In genomic region chr16:67108931-67109406, GRCh38 we compare ENCODE assay signal across 8 cellular contexts. TPM values are rescaled to one million over a fixed set of nuclear protein-coding genes. Genes with fewer than 3 reads are reported as not detected.
DNase-seq lines count a peak whose midpoint lies in the region; ATAC-seq and TF ChIP-seq lines count a peak whose summit lies in the region.

No MANE protein-coding gene starts in this region.

- peak; percentile 14 for ATAC-seq in GM18505 (IDR thresholded peaks at IDR 0.05; ENCODE audit: unreplicated experiment)
- ATAC-seq in gastrocnemius medialis, result no peak
- ATAC-seq in GM18909 (IDR thresholded peaks at IDR 0.05; ENCODE audit: poor library complexity, unreplicated experiment), result no peak

- in situ Hi-C loops in gastrocnemius medialis (cut with MboI; ENCODE audit: low sequenced_read_pairs in 4 of 4), result no loop called here

- H3K9me3 ChIP-seq in gastrocnemius medialis (no peaks in the 10 kb centered on the region), MG63 (no peaks in the 10 kb centered on the region)

- no peak for TF ChIP-seq CTCF in VCaP (conservative IDR thresholded peaks at IDR 0.05)
- no peak for TF ChIP-seq CTCF in foreskin fibroblast (IDR thresholded peaks at IDR 0.05; ENCODE audit: low read depth, low read length)
- TF ChIP-seq CTCF in gastrocnemius medialis (IDR thresholded peaks at IDR 0.05 in 4 of 5, conservative IDR thresholded peaks at IDR 0.05 in 1 of 5), result no peak

- DNase-seq in foreskin fibroblast (no peak), gastrocnemius medialis (no peak), MG63 (no peak), OCI-M2 (lab: John Stamatoyannopoulos, UW; ENCODE audit: unreplicated experiment) (no peak)
- no peak for DNase-seq in stimulated activated CD4-positive, alpha-beta T cell treated with anti-CD3 and anti-CD28 coated beads, Interleukin-4, amount 100 ng/mL, for 4 hours

- no peaks in the 10 kb centered on the region for H3K36me3 ChIP-seq in gastrocnemius medialis
- H3K36me3 ChIP-seq in MG63, result peaks cover 2% of the 10 kb centered on the region; the same call in 1 of the 2 replicates

- peak overlapping the region; percentile 85 to 99 for H3K4me3 ChIP-seq in foreskin fibroblast (ENCODE audit: low read depth in 1 of 2, low read length in 2 of 2)
- peak overlapping the region; percentile 85 to 97 (median 93) for H3K4me3 ChIP-seq in gastrocnemius medialis
- H3K4me3 ChIP-seq in MG63, result no peak overlapping the region; the same call in 1 of the 2 replicates

- intact Hi-C loops in gastrocnemius medialis (cut with DNase I; ENCODE audit: low total_unique reads), result loop anchor here (1.0 to 2.0 kb wide), 2 partner anchors 76 to 80 kb away; partner anchors contain the start of gene CBFB

- H3K27ac ChIP-seq in VCaP (peak overlapping the region; percentile 77), gastrocnemius medialis (peak overlapping the region; percentile 83 to 92 (median 89))

- peaks cover 30 to 42% of the 10 kb centered on the region in 2 donors for H3K4me1 ChIP-seq in gastrocnemius medialis

- H3K27me3 ChIP-seq in gastrocnemius medialis (no peaks in the 10 kb centered on the region), MG63 (no peaks in the 10 kb centered on the region)

- TF ChIP-seq POLR2A in GM18505 (IDR thresholded peaks at IDR 0.05; ENCODE audit: borderline replicate concordance, extremely low read depth, insufficient read depth, insufficient read length) (no peak), gastrocnemius medialis (IDR thresholded peaks at IDR 0.05) (no peak)

RNA-seq across cellular contexts. Expression of gene PHAF1, which starts 0.8 kb away (rescaled TPM):
- 10 to 100 TPM; 23.3 to 63.4 (median 48.9) TPM for total RNA-seq in gastrocnemius medialis
- total RNA-seq in MG63 (2014; rRNA removed; shearing (Covaris generic); ENCODE audit: low replicate concordance), result 5.6 and 18.9 TPM in 2 replicates

RNA-seq across cellular contexts. Expression of gene B3GNT9, which starts 41.8 kb away (rescaled TPM):
- 1 to 10 TPM; 1.5 to 3.1 (median 2.6) TPM for total RNA-seq in gastrocnemius medialis
- total RNA-seq in MG63 (2014; rRNA removed; shearing (Covaris generic); ENCODE audit: low replicate concordance), result 5.2 and 10.0 TPM in 2 replicates

RNA-seq across cellular contexts. Expression of gene TRADD, which starts 50.7 kb away (rescaled TPM):
- total RNA-seq in gastrocnemius medialis, result 10 to 100 TPM in 2 of 4 donors, 1 to 10 TPM in 2; 8.8 to 15.3 (median 10.1) TPM
- total RNA-seq in MG63 (2014; rRNA removed; shearing (Covaris generic); ENCODE audit: low replicate concordance), result 11.4 and 14.4 TPM in 2 replicates

RNA-seq across cellular contexts. Expression of gene FBXL8, which starts 50.8 kb away (rescaled TPM):
- 10 to 100 TPM in 3 of 4 donors, 1 to 10 TPM in 1; 7.0 to 16.3 (median 14.3) TPM for total RNA-seq in gastrocnemius medialis
- total RNA-seq in MG63 (2014; rRNA removed; shearing (Covaris generic); ENCODE audit: low replicate concordance), result 2.5 and 7.0 TPM in 2 replicates

RNA-seq across cellular contexts. Expression of gene HSF4, which starts 55.6 kb away (rescaled TPM):
- total RNA-seq in gastrocnemius medialis, result 100 to 1,000 TPM in 1 of 4 donors, 10 to 100 TPM in 2, 1 to 10 TPM in 1; 9.0 to 111 (median 29.7) TPM
- 3.9 TPM in 1 of 2 replicates, not detected in the other for total RNA-seq in MG63 (2014; rRNA removed; shearing (Covaris generic); ENCODE audit: low replicate concordance)
